Comparison of ENCODE assay signal across 1 cellular context in the genomic region with DNA sequence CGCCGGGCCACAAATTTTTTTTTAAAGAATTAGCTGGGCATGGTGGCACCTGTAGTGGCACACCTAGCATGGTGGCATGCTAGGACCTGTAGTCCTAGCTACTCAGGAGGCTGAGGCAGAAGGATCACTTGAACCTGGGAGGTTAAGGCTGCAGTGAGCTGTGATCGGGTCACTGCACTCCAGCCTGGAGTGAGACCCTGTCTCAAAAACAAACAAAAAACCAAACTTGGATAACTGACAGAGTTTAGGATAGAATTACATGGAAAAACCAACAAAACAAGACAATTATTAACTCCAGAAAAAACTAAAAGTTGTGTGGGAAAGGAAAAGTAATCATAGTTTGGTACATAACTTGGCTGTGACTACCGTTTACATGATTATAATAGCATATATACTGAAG.
TF ChIP-seq lines count a peak whose summit lies in the region.

No MANE protein-coding gene starts in this region.

TF ChIP-seq in HepG2, 621 proteins besides CTCF, POLR2A, EP300 and RAD21 (continued from another document):
- TF ChIP-seq RXRA (CRISPR knock-in tag; IDR thresholded peaks at IDR 0.05): 0 out of 2 replicates have a peak, but pooled peaks have one; percentile 14
- peak; percentile 30; the same call in 1 of the 2 replicates for TF ChIP-seq HMG20A (CRISPR knock-in tag; IDR thresholded peaks at IDR 0.05; ENCODE audit: borderline replicate concordance)
- TF ChIP-seq, protein P1, sequence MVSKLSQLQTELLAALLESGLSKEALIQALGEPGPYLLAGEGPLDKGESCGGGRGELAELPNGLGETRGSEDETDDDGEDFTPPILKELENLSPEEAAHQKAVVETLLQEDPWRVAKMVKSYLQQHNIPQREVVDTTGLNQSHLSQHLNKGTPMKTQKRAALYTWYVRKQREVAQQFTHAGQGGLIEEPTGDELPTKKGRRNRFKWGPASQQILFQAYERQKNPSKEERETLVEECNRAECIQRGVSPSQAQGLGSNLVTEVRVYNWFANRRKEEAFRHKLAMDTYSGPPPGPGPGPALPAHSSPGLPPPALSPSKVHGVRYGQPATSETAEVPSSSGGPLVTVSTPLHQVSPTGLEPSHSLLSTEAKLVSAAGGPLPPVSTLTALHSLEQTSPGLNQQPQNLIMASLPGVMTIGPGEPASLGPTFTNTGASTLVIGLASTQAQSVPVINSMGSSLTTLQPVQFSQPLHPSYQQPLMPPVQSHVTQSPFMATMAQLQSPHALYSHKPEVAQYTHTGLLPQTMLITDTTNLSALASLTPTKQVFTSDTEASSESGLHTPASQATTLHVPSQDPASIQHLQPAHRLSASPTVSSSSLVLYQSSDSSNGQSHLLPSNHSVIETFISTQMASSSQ (IDR thresholded peaks at IDR 0.05; ENCODE audit: low read depth): peak; percentile 60; the same call in 1 of the 2 replicates
- TF ChIP-seq, protein P1 (CRISPR knock-in tag; IDR thresholded peaks at IDR 0.05; ENCODE audit: borderline replicate concordance): 0 out of 2 replicates have a peak, but pooled peaks have one; percentile 34
- TF ChIP-seq, protein P2, sequence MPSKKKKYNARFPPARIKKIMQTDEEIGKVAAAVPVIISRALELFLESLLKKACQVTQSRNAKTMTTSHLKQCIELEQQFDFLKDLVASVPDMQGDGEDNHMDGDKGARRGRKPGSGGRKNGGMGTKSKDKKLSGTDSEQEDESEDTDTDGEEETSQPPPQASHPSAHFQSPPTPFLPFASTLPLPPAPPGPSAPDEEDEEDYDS (CRISPR knock-in tag; IDR thresholded peaks at IDR 0.05): peak; percentile 57
- no peak for TF ChIP-seq ZBTB1 (CRISPR knock-in tag; IDR thresholded peaks at IDR 0.05; ENCODE audit: borderline replicate concordance)
- TF ChIP-seq RCOR2 (CRISPR knock-in tag; IDR thresholded peaks at IDR 0.05): peak; percentile 67; the same call in 1 of the 2 replicates
- peak; percentile 26; the same call in 1 of the 2 replicates for TF ChIP-seq ZNF331 (CRISPR knock-in tag; IDR thresholded peaks at IDR 0.05)
- TF ChIP-seq, protein P3, sequence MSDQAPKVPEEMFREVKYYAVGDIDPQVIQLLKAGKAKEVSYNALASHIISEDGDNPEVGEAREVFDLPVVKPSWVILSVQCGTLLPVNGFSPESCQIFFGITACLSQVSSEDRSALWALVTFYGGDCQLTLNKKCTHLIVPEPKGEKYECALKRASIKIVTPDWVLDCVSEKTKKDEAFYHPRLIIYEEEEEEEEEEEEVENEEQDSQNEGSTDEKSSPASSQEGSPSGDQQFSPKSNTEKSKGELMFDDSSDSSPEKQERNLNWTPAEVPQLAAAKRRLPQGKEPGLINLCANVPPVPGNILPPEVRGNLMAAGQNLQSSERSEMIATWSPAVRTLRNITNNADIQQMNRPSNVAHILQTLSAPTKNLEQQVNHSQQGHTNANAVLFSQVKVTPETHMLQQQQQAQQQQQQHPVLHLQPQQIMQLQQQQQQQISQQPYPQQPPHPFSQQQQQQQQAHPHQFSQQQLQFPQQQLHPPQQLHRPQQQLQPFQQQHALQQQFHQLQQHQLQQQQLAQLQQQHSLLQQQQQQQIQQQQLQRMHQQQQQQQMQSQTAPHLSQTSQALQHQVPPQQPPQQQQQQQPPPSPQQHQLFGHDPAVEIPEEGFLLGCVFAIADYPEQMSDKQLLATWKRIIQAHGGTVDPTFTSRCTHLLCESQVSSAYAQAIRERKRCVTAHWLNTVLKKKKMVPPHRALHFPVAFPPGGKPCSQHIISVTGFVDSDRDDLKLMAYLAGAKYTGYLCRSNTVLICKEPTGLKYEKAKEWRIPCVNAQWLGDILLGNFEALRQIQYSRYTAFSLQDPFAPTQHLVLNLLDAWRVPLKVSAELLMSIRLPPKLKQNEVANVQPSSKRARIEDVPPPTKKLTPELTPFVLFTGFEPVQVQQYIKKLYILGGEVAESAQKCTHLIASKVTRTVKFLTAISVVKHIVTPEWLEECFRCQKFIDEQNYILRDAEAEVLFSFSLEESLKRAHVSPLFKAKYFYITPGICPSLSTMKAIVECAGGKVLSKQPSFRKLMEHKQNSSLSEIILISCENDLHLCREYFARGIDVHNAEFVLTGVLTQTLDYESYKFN (CRISPR knock-in tag; conservative IDR thresholded peaks at IDR 0.05): peak; percentile 73
- TF ChIP-seq GATAD2A (CRISPR knock-in tag; IDR thresholded peaks at IDR 0.05): peak; percentile 17; the same call in 1 of the 2 replicates
- TF ChIP-seq ZMYM2 (CRISPR knock-in tag; IDR thresholded peaks at IDR 0.05): peak; percentile 81
- peak; percentile 15; the same call in 1 of the 2 replicates for TF ChIP-seq FOXA3 (CRISPR knock-in tag; IDR thresholded peaks at IDR 0.05)
- TF ChIP-seq YY1 (IDR thresholded peaks at IDR 0.05; ENCODE audit: insufficient read depth, insufficient replicate concordance, low read depth, low read length): no peak
- 0 out of 2 replicates have a peak, but pooled peaks have one; percentile 8 for TF ChIP-seq ZNF121 (CRISPR knock-in tag; IDR thresholded peaks at IDR 0.05)
- TF ChIP-seq NR2F6 (IDR thresholded peaks at IDR 0.05): no peak; the same call in 1 of the 2 replicates
- TF ChIP-seq NR2F6 (CRISPR knock-in tag; IDR thresholded peaks at IDR 0.05): peak; percentile 44; the same call in 1 of the 2 replicates
- TF ChIP-seq, protein P4, sequence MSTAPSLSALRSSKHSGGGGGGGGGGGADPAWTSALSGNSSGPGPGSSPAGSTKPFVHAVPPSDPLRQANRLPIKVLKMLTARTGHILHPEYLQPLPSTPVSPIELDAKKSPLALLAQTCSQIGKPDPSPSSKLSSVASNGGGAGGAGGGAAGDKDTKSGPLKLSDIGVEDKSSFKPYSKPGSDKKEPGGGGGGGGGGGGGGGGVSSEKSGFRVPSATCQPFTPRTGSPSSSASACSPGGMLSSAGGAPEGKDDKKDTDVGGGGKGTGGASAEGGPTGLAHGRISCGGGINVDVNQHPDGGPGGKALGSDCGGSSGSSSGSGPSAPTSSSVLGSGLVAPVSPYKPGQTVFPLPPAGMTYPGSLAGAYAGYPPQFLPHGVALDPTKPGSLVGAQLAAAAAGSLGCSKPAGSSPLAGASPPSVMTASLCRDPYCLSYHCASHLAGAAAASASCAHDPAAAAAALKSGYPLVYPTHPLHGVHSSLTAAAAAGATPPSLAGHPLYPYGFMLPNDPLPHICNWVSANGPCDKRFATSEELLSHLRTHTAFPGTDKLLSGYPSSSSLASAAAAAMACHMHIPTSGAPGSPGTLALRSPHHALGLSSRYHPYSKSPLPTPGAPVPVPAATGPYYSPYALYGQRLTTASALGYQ (CRISPR knock-in tag; IDR thresholded peaks at IDR 0.05): 0 out of 2 replicates have a peak, but pooled peaks have one; percentile 15
- TF ChIP-seq SOX5 (CRISPR knock-in tag; IDR thresholded peaks at IDR 0.05; ENCODE audit: borderline replicate concordance): peak; percentile 33; the same call in 1 of the 2 replicates
- peak; percentile 86; the same call in 1 of the 2 replicates for TF ChIP-seq ADNP (CRISPR knock-in tag; IDR thresholded peaks at IDR 0.05)
- TF ChIP-seq SRF (IDR thresholded peaks at IDR 0.05; ENCODE audit: low read depth, low read length): no peak
- peak; percentile 33; the same call in 1 of the 2 replicates for TF ChIP-seq SAP130 (CRISPR knock-in tag; IDR thresholded peaks at IDR 0.05; ENCODE audit: low read depth)
- peak; percentile 63; the same call in 1 of the 2 replicates for TF ChIP-seq RXRB (CRISPR knock-in tag; IDR thresholded peaks at IDR 0.05; ENCODE audit: borderline replicate concordance)
- TF ChIP-seq ZNF138 (CRISPR knock-in tag; IDR thresholded peaks at IDR 0.05; ENCODE audit: low read depth): no peak
- TF ChIP-seq GABPA (IDR thresholded peaks at IDR 0.05; ENCODE audit: low read depth, low read length): no peak
- peak; percentile 41; the same call in 1 of the 2 replicates for TF ChIP-seq GABPA (CRISPR knock-in tag; IDR thresholded peaks at IDR 0.05; ENCODE audit: low read depth)
- TF ChIP-seq ZNF441 (CRISPR knock-in tag; IDR thresholded peaks at IDR 0.05; ENCODE audit: borderline replicate concordance): no peak
- TF ChIP-seq SOX6 (IDR thresholded peaks at IDR 0.05): no peak
- TF ChIP-seq SOX6 (CRISPR knock-in tag; IDR thresholded peaks at IDR 0.05): peak; percentile 57; the same call in 1 of the 2 replicates
- TF ChIP-seq, protein P5, sequence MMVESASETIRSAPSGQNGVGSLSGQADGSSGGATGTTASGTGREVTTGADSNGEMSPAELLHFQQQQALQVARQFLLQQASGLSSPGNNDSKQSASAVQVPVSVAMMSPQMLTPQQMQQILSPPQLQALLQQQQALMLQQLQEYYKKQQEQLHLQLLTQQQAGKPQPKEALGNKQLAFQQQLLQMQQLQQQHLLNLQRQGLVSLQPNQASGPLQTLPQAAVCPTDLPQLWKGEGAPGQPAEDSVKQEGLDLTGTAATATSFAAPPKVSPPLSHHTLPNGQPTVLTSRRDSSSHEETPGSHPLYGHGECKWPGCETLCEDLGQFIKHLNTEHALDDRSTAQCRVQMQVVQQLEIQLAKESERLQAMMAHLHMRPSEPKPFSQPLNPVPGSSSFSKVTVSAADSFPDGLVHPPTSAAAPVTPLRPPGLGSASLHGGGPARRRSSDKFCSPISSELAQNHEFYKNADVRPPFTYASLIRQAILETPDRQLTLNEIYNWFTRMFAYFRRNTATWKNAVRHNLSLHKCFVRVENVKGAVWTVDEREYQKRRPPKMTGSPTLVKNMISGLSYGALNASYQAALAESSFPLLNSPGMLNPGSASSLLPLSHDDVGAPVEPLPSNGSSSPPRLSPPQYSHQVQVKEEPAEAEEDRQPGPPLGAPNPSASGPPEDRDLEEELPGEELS (CRISPR knock-in tag; IDR thresholded peaks at IDR 0.05): peak; percentile 50; the same call in 1 of the 2 replicates
- TF ChIP-seq, protein P6, sequence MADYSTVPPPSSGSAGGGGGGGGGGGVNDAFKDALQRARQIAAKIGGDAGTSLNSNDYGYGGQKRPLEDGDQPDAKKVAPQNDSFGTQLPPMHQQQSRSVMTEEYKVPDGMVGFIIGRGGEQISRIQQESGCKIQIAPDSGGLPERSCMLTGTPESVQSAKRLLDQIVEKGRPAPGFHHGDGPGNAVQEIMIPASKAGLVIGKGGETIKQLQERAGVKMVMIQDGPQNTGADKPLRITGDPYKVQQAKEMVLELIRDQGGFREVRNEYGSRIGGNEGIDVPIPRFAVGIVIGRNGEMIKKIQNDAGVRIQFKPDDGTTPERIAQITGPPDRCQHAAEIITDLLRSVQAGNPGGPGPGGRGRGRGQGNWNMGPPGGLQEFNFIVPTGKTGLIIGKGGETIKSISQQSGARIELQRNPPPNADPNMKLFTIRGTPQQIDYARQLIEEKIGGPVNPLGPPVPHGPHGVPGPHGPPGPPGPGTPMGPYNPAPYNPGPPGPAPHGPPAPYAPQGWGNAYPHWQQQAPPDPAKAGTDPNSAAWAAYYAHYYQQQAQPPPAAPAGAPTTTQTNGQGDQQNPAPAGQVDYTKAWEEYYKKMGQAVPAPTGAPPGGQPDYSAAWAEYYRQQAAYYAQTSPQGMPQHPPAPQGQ (CRISPR knock-in tag; IDR thresholded peaks at IDR 0.05; ENCODE audit: borderline replicate concordance): no peak
- TF ChIP-seq ZMYM4 (CRISPR knock-in tag; IDR thresholded peaks at IDR 0.05): peak; percentile 47; the same call in 1 of the 2 replicates
- TF ChIP-seq TBX2 (CRISPR knock-in tag; IDR thresholded peaks at IDR 0.05; ENCODE audit: borderline replicate concordance): peak; percentile 65; the same call in 1 of the 2 replicates
- TF ChIP-seq HNF4A (CRISPR knock-in tag; IDR thresholded peaks at IDR 0.05): peak; percentile 53; the same call in 1 of the 2 replicates
- TF ChIP-seq SIX4 (CRISPR knock-in tag; IDR thresholded peaks at IDR 0.05): peak; percentile 86; the same call in 1 of the 2 replicates
- TF ChIP-seq NONO (IDR thresholded peaks at IDR 0.05): no peak
- TF ChIP-seq NONO (CRISPR knock-in tag; conservative IDR thresholded peaks at IDR 0.05): peak; percentile 59; the same call in 1 of the 2 replicates
- TF ChIP-seq CEBPG (CRISPR knock-in tag; IDR thresholded peaks at IDR 0.05): peak; percentile 3; the same call in 1 of the 2 replicates
TF ChIP-seq in HepG2: peak in this region for 45.
